In genomic region chr4:61890321-61890720, GRCh38 we compare ENCODE assay signal across 1 cellular context.
TF ChIP-seq lines count a peak whose summit lies in the region.

No MANE protein-coding gene starts in this region.

TF ChIP-seq in GM23338, 12 proteins besides CTCF, POLR2A, EP300 and RAD21 (continued from another document):
- TF ChIP-seq ZNF462 (CRISPR knock-in tag; IDR thresholded peaks at IDR 0.05) (no peak), EZH2phosphoT487 (IDR thresholded peaks at IDR 0.05; ENCODE audit: unreplicated experiment) (no peak)
TF ChIP-seq in GM23338: peak in this region for 0.
